Comparison of ENCODE assay signal across 22 cellular contexts in the genomic region with DNA sequence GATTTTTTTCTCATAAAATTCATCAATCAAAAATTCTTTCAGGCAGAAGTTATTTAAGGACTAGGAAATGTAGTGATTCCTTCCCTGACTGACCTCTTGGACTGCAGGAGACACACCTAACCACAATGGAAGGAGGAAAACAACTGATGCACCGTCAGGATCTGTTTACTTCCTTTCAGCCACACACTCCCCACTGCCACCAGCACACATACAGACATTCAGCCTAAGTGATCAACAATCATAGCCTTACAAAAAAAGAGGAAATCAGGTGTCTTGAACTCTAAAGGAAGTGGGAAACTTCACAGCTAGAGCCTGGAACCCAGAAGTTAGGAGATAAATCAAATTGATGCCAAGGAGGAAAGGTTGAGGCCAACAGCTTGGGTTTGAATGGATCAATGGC.
DNase-seq lines count a peak whose midpoint lies in the region; ATAC-seq and TF ChIP-seq lines count a peak whose summit lies in the region.
"Had no signal": no experiment of that assay in that cellular context is flagged by ENCODE, and none has a peak within 500 bp of the region (broad histone marks: within the 10 kb centered on the region; RNA-seq: fewer than 3 reads in every experiment).

No MANE protein-coding gene starts in this region.

- no peaks in the 10 kb centered on the region for H3K36me3 ChIP-seq in BLaER1 treated with 17β-estradiol and CSF1 and Interleukin-3, amounts not matched to agents 10 nM and 100 nM
- no peaks in the 10 kb centered on the region for H3K36me3 ChIP-seq in CD8-positive, alpha-beta T cell (ENCODE audit: insufficient read depth, low read length)
- H3K36me3 ChIP-seq: left ventricle myocardium inferior, neutrophil, upper lobe of left lung had no signal

- no peaks in the 10 kb centered on the region for H3K36me3 Mint-ChIP-seq in CD8-positive, alpha-beta T cell
- no peaks in the 10 kb centered on the region for H3K36me3 Mint-ChIP-seq in activated CD4-positive, alpha-beta memory T cell treated with anti-CD3 and anti-CD28 coated beads for 36 hours

- DNase-seq in CD8-positive, alpha-beta T cell: no peak
- no peak for DNase-seq in activated CD4-positive, alpha-beta memory T cell treated with anti-CD3 and anti-CD28 coated beads for 36 hours
- peak; percentile 13 to 45 for DNase-seq in left colon
- no peak for DNase-seq in T-helper 9 cell
- DNase-seq in NCI-H2107 (lab: John Stamatoyannopoulos, UW): no peak
- DNase-seq: activated CD4-positive, alpha-beta T cell treated with anti-CD3 and anti-CD28 coated beads, Interleukin-2, amount 50 U/mL, for 48 hours; activated T-cell treated with anti-CD3 and anti-CD28 coated beads, Interleukin-2, amount 50 U/mL, for 1 hour; amniotic stem cell; COR-L47; glutamatergic neuron; IMR-90; left ventricle myocardium inferior; NCI-H1417; NCI-H526; stimulated activated CD4-positive, alpha-beta T cell treated with anti-CD3 and anti-CD28 coated beads, Interleukin-4, amount 100 ng/mL, for 1 hour; upper lobe of left lung had no signal

- ATAC-seq in CD8-positive, alpha-beta T cell: no peak
- peak; percentile 95 for ATAC-seq in left colon
- ATAC-seq in GM18858 (IDR thresholded peaks at IDR 0.05; ENCODE audit: unreplicated experiment): no peak
- no peak for ATAC-seq in GM19328 (IDR thresholded peaks at IDR 0.05; ENCODE audit: unreplicated experiment)

- H3K4me3 Mint-ChIP-seq in CD8-positive, alpha-beta T cell: no peak overlapping the region
- no peak overlapping the region for H3K4me3 Mint-ChIP-seq in activated CD4-positive, alpha-beta memory T cell treated with anti-CD3 and anti-CD28 coated beads for 36 hours
- H3K4me3 Mint-ChIP-seq: dendritic cell treated with granulocyte-macrophage colony-stimulating factor and Interleukin-4, amounts not matched to agents 40 ng/mL and 50 ng/mL, for 4 days had no signal

- no peaks in the 10 kb centered on the region for H3K27me3 ChIP-seq in BLaER1 treated with 17β-estradiol and CSF1 and Interleukin-3, amounts not matched to agents 10 nM and 100 nM
- H3K27me3 ChIP-seq in CD8-positive, alpha-beta T cell (ENCODE audit: insufficient read depth, low read length): no peaks in the 10 kb centered on the region
- H3K27me3 ChIP-seq: neutrophil, upper lobe of left lung had no signal

- peak overlapping the region; percentile 47 for H3K27ac Mint-ChIP-seq in CD8-positive, alpha-beta T cell
- peak overlapping the region; percentile 69 for H3K27ac Mint-ChIP-seq in activated CD4-positive, alpha-beta memory T cell treated with anti-CD3 and anti-CD28 coated beads for 36 hours
- H3K27ac Mint-ChIP-seq: dendritic cell treated with granulocyte-macrophage colony-stimulating factor and Interleukin-4, amounts not matched to agents 40 ng/mL and 50 ng/mL, for 4 days had no signal

- no peaks in the 10 kb centered on the region for H3K9me3 ChIP-seq in BLaER1 treated with 17β-estradiol and CSF1 and Interleukin-3, amounts not matched to agents 10 nM and 100 nM (replicated peaks in 1 of 11)
- no peaks in the 10 kb centered on the region for H3K9me3 ChIP-seq in CD8-positive, alpha-beta T cell (ENCODE audit: low read length)
- H3K9me3 ChIP-seq: left ventricle myocardium inferior, neutrophil, upper lobe of left lung had no signal

- CTCF ChIA-PET in CD8-positive, alpha-beta T cell (lab: Charles Lee): no interaction called here
- CTCF ChIA-PET in activated CD4-positive, alpha-beta memory T cell treated with anti-CD3 and anti-CD28 coated beads for 36 hours (lab: Charles Lee): no interaction called here

- peak overlapping the region in 7 of 11 experiments; percentile 9 to 88 (median 68); a peak in 14 of 22 replicates for H3K4me2 ChIP-seq in BLaER1 treated with 17β-estradiol and CSF1 and Interleukin-3, amounts not matched to agents 10 nM and 100 nM
- H3K4me2 ChIP-seq: smooth muscle cell had no signal

- H3K27ac ChIP-seq in BLaER1 treated with 17β-estradiol and CSF1 and Interleukin-3, amounts not matched to agents 10 nM and 100 nM: peak overlapping the region in 9 of 11 experiments; percentile 12 to 89 (median 61); a peak in 14 of 22 replicates
- no peak overlapping the region for H3K27ac ChIP-seq in CD8-positive, alpha-beta T cell (ENCODE audit: low read depth, low read length)
- H3K27ac ChIP-seq: left ventricle myocardium inferior, neutrophil, upper lobe of left lung had no signal

- H4K20me1 ChIP-seq in BLaER1 treated with 17β-estradiol and CSF1 and Interleukin-3, amounts not matched to agents 10 nM and 100 nM: no peaks in the 10 kb centered on the region

- TF ChIP-seq CTCF in CD8-positive, alpha-beta T cell (IDR thresholded peaks at IDR 0.05): no peak

- peak overlapping the region in 4 of 11 experiments; percentile 32 to 67 (median 62); a peak in 6 of 22 replicates for H3K9ac ChIP-seq in BLaER1 treated with 17β-estradiol and CSF1 and Interleukin-3, amounts not matched to agents 10 nM and 100 nM

- POLR2A ChIA-PET in CD8-positive, alpha-beta T cell (lab: Charles Lee): no interaction called here
- POLR2A ChIA-PET in activated CD4-positive, alpha-beta memory T cell treated with anti-CD3 and anti-CD28 coated beads for 36 hours (lab: Charles Lee): no interaction called here

- H3K9me3 Mint-ChIP-seq in CD8-positive, alpha-beta T cell: no peaks in the 10 kb centered on the region
- no peaks in the 10 kb centered on the region for H3K9me3 Mint-ChIP-seq in activated CD4-positive, alpha-beta memory T cell treated with anti-CD3 and anti-CD28 coated beads for 36 hours
- H3K9me3 Mint-ChIP-seq: dendritic cell treated with granulocyte-macrophage colony-stimulating factor and Interleukin-4, amounts not matched to agents 40 ng/mL and 50 ng/mL, for 4 days had no signal

- H3K4me1 Mint-ChIP-seq in CD8-positive, alpha-beta T cell (ENCODE audit: low read depth): peaks cover 18% of the 10 kb centered on the region
- H3K4me1 Mint-ChIP-seq in activated CD4-positive, alpha-beta memory T cell treated with anti-CD3 and anti-CD28 coated beads for 36 hours (ENCODE audit: low read depth): peaks cover 46% of the 10 kb centered on the region

- H3K4me1 ChIP-seq in BLaER1 treated with 17β-estradiol and CSF1 and Interleukin-3, amounts not matched to agents 10 nM and 100 nM: peaks cover 5 to 97% (median 52%) of the 10 kb centered on the region in 10 experiments; a peak in 18 of 20 replicates
- peaks cover 24% of the 10 kb centered on the region for H3K4me1 ChIP-seq in CD8-positive, alpha-beta T cell (ENCODE audit: insufficient read depth, low read length)
- H3K4me1 ChIP-seq: left ventricle myocardium inferior, upper lobe of left lung had no signal

- 0 out of 20 replicates have a peak overlapping the region, but pooled peaks of 1 of the 10 experiments have one; percentile 3 for H3K4me3 ChIP-seq in BLaER1 treated with 17β-estradiol and CSF1 and Interleukin-3, amounts not matched to agents 10 nM and 100 nM
- H3K4me3 ChIP-seq in CD8-positive, alpha-beta T cell (ENCODE audit: low read depth, low read length): no peak overlapping the region
- H3K4me3 ChIP-seq: left ventricle myocardium inferior, smooth muscle cell, upper lobe of left lung had no signal

- intact Hi-C loops in CD8-positive, alpha-beta T cell (cut with DNase I, micrococcal nuclease): no loop called here
- intact Hi-C loops in activated CD4-positive, alpha-beta memory T cell treated with anti-CD3 and anti-CD28 coated beads for 36 hours (cut with micrococcal nuclease): loop anchor here (1.0 to 5.0 kb wide), 4 partner anchors 8 to 332 kb away; a partner anchor contains a TSS
- intact Hi-C loops in left colon (cut with DNase I, micrococcal nuclease): no loop called here

- H3K27me3 Mint-ChIP-seq in CD8-positive, alpha-beta T cell (ENCODE audit: low read depth): no peaks in the 10 kb centered on the region
- no peaks in the 10 kb centered on the region for H3K27me3 Mint-ChIP-seq in activated CD4-positive, alpha-beta memory T cell treated with anti-CD3 and anti-CD28 coated beads for 36 hours
- H3K27me3 Mint-ChIP-seq: dendritic cell treated with granulocyte-macrophage colony-stimulating factor and Interleukin-4, amounts not matched to agents 40 ng/mL and 50 ng/mL, for 4 days had no signal

Comparison
In these comparisons a context has a peak if more than half of its experiments do, and no peak if none do; other contexts are left out.
1. DNase-seq: peak in left colon (2 of 2); none in CD8-positive, alpha-beta T cell (0 of 7), activated CD4-positive, alpha-beta memory T cell treated with anti-CD3 and anti-CD28 coated beads for 36 hours (single experiment), T-helper 9 cell (single experiment) and NCI-H2107 (single experiment).